Comparison of ENCODE assay signal across 28 cellular contexts in genomic region chr11:73473252-73473651, GRCh38.
"Had no signal": no experiment of that assay in that cellular context is flagged by ENCODE, and none has a peak within 500 bp of the region (broad histone marks: within the 10 kb centered on the region; RNA-seq: fewer than 3 reads in every experiment).

No MANE protein-coding gene starts in this region.

- H3K4me3 ChIP-seq: stomach, suprapubic skin, testis, thoracic aorta, thyroid gland, tibial artery, tibial nerve, transverse colon, upper lobe of left lung, upper lobe of right lung, uterus, vagina had no signal

- H3K4me1 Mint-ChIP-seq: stimulated activated memory B cell treated with anti-CD40 and anti-IgM and Interleukin-4, amounts not matched to agents 10 μg/mL and 1 μg/mL and 100 μg/mL, for 72 hours; stimulated activated naive CD8-positive, alpha-beta T cell treated with anti-CD3 and anti-CD28 coated beads, Interleukin-15, amount 100 ng/mL, for 72 hours had no signal

- H3K4me3 Mint-ChIP-seq: stimulated activated effector memory CD8-positive, alpha-beta T cell treated with anti-CD3 and anti-CD28 coated beads, Interleukin-12 subunit alpha, Interleukin-12 subunit beta, amount 100 ng/mL, for 72 hours; stimulated activated memory B cell treated with anti-CD40 and anti-IgM and Interleukin-4, amounts not matched to agents 10 μg/mL and 1 μg/mL and 100 μg/mL, for 72 hours; stimulated activated naive B cell treated with anti-CD40 and anti-IgM and Interleukin-4, amounts not matched to agents 10 μg/mL and 1 μg/mL and 100 μg/mL, for 72 hours; stimulated activated naive CD8-positive, alpha-beta T cell treated with anti-CD3 and anti-CD28 coated beads, Interleukin-15, amount 100 ng/mL, for 72 hours; stimulated activated naive CD8-positive, alpha-beta T cell treated with anti-CD3 and anti-CD28 coated beads, Interleukin-15, Interleukin-2, amounts not matched to agents 100 ng/mL and 50 ng/mL, for 24 hours; type B pancreatic cell had no signal

- DNase-seq: stimulated activated CD4-positive, alpha-beta T cell treated with anti-CD3 and anti-CD28 coated beads, Interleukin-2, amount 100 ng/mL, for 48 hours; stimulated activated CD4-positive, alpha-beta T cell treated with anti-CD3 and anti-CD28 coated beads, Interleukin-4, amount 100 ng/mL, for 24 hours; stimulated activated CD4-positive, alpha-beta T cell treated with anti-CD3 and anti-CD28 coated beads, Interleukin-4, amount 100 ng/mL, for 4 hours; stimulated activated CD8-positive, alpha-beta memory T cell treated with anti-CD3 and anti-CD28 coated beads, Interleukin-4, amount 100 ng/mL, for 48 hours; stimulated activated naive B cell treated with anti-CD40 and anti-IgM and Interleukin-4, amounts not matched to agents 10 μg/mL and 1 μg/mL and 100 μg/mL, for 72 hours; stimulated activated naive CD4-positive, alpha-beta T cell; stimulated activated naive CD4-positive, alpha-beta T cell treated with Interleukin-2 at 50 U/mL for 16 hours; stimulated activated naive CD8-positive, alpha-beta T cell treated with anti-CD3 and anti-CD28 coated beads, Interleukin-15, amount 100 ng/mL, for 72 hours; stimulated activated naive CD8-positive, alpha-beta T cell treated with anti-CD3 and anti-CD28 coated beads, Interleukin-15, Interleukin-2, amounts not matched to agents 100 U/mL and 50 U/mL, for 24 hours; stomach; substantia nigra; testis; thyroid gland; tibial artery; transverse colon; trophoblast cell; upper lobe of left lung; upper lobe of right lung; uterus had no signal

- FAIRE-seq: urothelium cell line had no signal

- H3K27ac Mint-ChIP-seq: stimulated activated effector memory CD8-positive, alpha-beta T cell treated with anti-CD3 and anti-CD28 coated beads, Interleukin-12 subunit alpha, Interleukin-12 subunit beta, amount 100 ng/mL, for 72 hours; stimulated activated memory B cell treated with anti-CD40 and anti-IgM and Interleukin-4, amounts not matched to agents 10 μg/mL and 1 μg/mL and 100 μg/mL, for 72 hours; stimulated activated naive B cell treated with anti-CD40 and anti-IgM and Interleukin-4, amounts not matched to agents 10 μg/mL and 1 μg/mL and 100 μg/mL, for 72 hours; stimulated activated naive CD8-positive, alpha-beta T cell treated with anti-CD3 and anti-CD28 coated beads, Interleukin-15, amount 100 ng/mL, for 72 hours; stimulated activated naive CD8-positive, alpha-beta T cell treated with anti-CD3 and anti-CD28 coated beads, Interleukin-15, Interleukin-2, amounts not matched to agents 100 ng/mL and 50 ng/mL, for 24 hours; type B pancreatic cell had no signal

- H3K4me1 ChIP-seq: suprapubic skin, testis, transverse colon, uterus, vagina had no signal

- H3K36me3 ChIP-seq: stomach, suprapubic skin, thoracic aorta, thyroid gland, tibial artery, transverse colon, upper lobe of left lung, upper lobe of right lung, uterus, vagina had no signal

- H3K27me3 ChIP-seq: stomach, suprapubic skin, testis, thyroid gland, tibial artery, tibial nerve, transverse colon, upper lobe of left lung, upper lobe of right lung, uterus, vagina had no signal

- H3K27ac ChIP-seq: stomach, suprapubic skin, testis, thoracic aorta, thyroid gland, tibial artery, tibial nerve, transverse colon, upper lobe of left lung, upper lobe of right lung, uterus, vagina had no signal

- H3K27me3 Mint-ChIP-seq: stimulated activated memory B cell treated with anti-CD40 and anti-IgM and Interleukin-4, amounts not matched to agents 10 μg/mL and 1 μg/mL and 100 μg/mL, for 72 hours; stimulated activated naive B cell treated with anti-CD40 and anti-IgM and Interleukin-4, amounts not matched to agents 10 μg/mL and 1 μg/mL and 100 μg/mL, for 72 hours; stimulated activated naive CD8-positive, alpha-beta T cell treated with anti-CD3 and anti-CD28 coated beads, Interleukin-15, amount 100 ng/mL, for 72 hours; stimulated activated naive CD8-positive, alpha-beta T cell treated with anti-CD3 and anti-CD28 coated beads, Interleukin-15, Interleukin-2, amounts not matched to agents 100 ng/mL and 50 ng/mL, for 24 hours; type B pancreatic cell had no signal

- H3K9me3 ChIP-seq: suprapubic skin, testis, thyroid gland, upper lobe of right lung, uterus had no signal

- H3K36me3 Mint-ChIP-seq: stimulated activated effector memory CD8-positive, alpha-beta T cell treated with anti-CD3 and anti-CD28 coated beads, Interleukin-12 subunit alpha, Interleukin-12 subunit beta, amount 100 ng/mL, for 72 hours had no signal
